Comparison of ENCODE assay signal across 8 cellular contexts in the genomic region with DNA sequence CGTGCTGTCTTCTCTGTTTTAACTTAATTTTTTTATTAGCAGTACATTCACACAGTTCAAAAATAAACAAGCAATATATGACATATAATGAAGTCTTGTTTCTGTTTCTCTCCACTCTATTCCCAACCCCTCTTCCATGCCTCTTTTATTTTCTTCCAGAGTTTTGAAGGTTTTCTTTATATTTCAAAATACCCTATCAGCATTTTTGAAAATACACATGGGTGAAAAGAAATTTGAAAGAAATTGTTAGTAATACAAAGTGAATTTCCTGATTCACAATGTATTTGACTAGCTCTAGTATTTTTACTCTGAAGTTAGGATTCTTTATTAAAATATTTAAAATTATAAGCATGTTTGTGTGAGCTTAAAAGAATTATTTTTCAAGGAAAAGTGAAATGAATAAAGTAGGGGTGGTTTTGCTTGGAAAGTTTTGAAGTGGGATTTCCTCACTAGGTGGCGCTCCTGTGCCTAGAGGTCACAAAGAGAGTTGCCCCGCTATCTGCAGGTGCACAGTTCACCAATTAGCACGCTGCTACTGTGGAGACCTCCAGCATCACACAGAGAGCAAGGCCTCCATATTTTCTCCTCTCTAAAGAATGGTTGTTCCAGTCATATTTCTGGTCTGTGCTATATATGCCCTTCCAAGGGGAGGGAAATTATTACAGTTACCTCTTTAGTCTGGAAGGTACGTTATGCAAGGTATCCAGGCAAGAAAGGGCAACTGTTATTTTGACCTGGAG. TPM values are rescaled to one million over a fixed set of nuclear protein-coding genes. Genes with fewer than 3 reads are reported as not detected.
DNase-seq lines count a peak whose midpoint lies in the region; ATAC-seq and TF ChIP-seq lines count a peak whose summit lies in the region.

No MANE protein-coding gene starts in this region.

- no peak overlapping the region for H3K4me3 ChIP-seq in A673 (ENCODE audit: low read depth, low read length, poor library complexity, severe bottlenecking)

- POLR2A ChIA-PET in A673 (lab: Charles Lee; ENCODE audit: low non-redundant PET), result no interaction called here

- no peaks in the 10 kb centered on the region for H3K4me1 ChIP-seq in A673 (ENCODE audit: insufficient read depth, low read length, poor library complexity, severe bottlenecking)
- no peaks in the 10 kb centered on the region for H3K4me1 ChIP-seq in foreskin keratinocyte

- DNase-seq in A673 (ENCODE audit: low spot score) (peak; percentile 67), NCI-H526 (lab: John Stamatoyannopoulos, UW) (peak; percentile 58 to 86), foreskin keratinocyte (peak in 1 of 2 donors; percentile 25), sciatic nerve (ENCODE audit: low spot score) (peak; percentile 60)
- DNase-seq in activated CD8-positive, alpha-beta memory T cell treated with anti-CD3 and anti-CD28 coated beads, Interleukin-2, amount 50 U/mL, for 4 hours, result peak; percentile 38

- intact Hi-C loops in A673 (cut with micrococcal nuclease; ENCODE audit: unreplicated experiment), result loop anchor here (2.0 to 10.0 kb wide), 2 partner anchors 730 to 800 kb away; no protein-coding TSS in a partner anchor
- intact Hi-C loops in sciatic nerve (cut with DNase I), result no loop called here

- H3K27me3 ChIP-seq in A673 (replicated peaks; ENCODE audit: insufficient read depth, low read depth, low read length, poor library complexity), result peaks cover 9% of the 10 kb centered on the region
- peaks cover 4% of the 10 kb centered on the region for H3K27me3 ChIP-seq in foreskin keratinocyte

- ATAC-seq in HG03159 (IDR thresholded peaks at IDR 0.05; ENCODE audit: unreplicated experiment) (peak; percentile 81), foreskin keratinocyte (peak; percentile 84), sciatic nerve (no peak), HG02763 (IDR thresholded peaks at IDR 0.05; ENCODE audit: unreplicated experiment) (no peak)

- CTCF ChIA-PET in A673 (lab: Charles Lee), result interaction anchor here (0.5 to 1.0 kb wide), 2 partner anchors 13 to 730 kb away, joined by 3 to 5 read pairs; no protein-coding TSS in a partner anchor

- H3K27ac ChIP-seq in A673 (ENCODE audit: low read depth, low read length, poor library complexity, severe bottlenecking), result no peak overlapping the region
- H3K27ac ChIP-seq in foreskin keratinocyte, result no peak overlapping the region

- H3K36me3 ChIP-seq in A673 (ENCODE audit: insufficient read depth, low read length, poor library complexity, severe bottlenecking), result no peaks in the 10 kb centered on the region

- no TSS peak for BruUV-seq in A673 (replicated peaks; lab: Mats Ljungman, UMichigan)

- H3K9me3 ChIP-seq in A673 (ENCODE audit: low read depth, low read length, poor library complexity, severe bottlenecking), result no peaks in the 10 kb centered on the region

- TF ChIP-seq CTCF in A673 (conservative IDR thresholded peaks at IDR 0.05; ENCODE audit: low read depth, low read length) (peak; percentile 84), GM12874 (IDR thresholded peaks at IDR 0.05; ENCODE audit: insufficient read depth, low read depth, low read length) (peak; percentile 77), foreskin keratinocyte (conservative IDR thresholded peaks at IDR 0.05) (peak; percentile 79)

RNA-seq across cellular contexts. Expression of a gene that starts 37.6 kb away (rescaled TPM):
- total RNA-seq in A673 (2021) (not detected in 2 replicates), foreskin keratinocyte (not detected in 2 replicates), sciatic nerve (not detected)
- not detected in 2 replicates for polyA plus RNA-seq in foreskin keratinocyte

Comparison
In these comparisons a context has a peak if more than half of its experiments do, and no peak if none do; other contexts are left out.
1. ATAC-seq: peak in HG03159 (single experiment) and foreskin keratinocyte (single experiment); none in sciatic nerve (single experiment) and HG02763 (single experiment).
2. Peak in every context shown above with its lines, with median percentiles within 50 percentile points of each other: CTCF ChIP-seq.